In the genomic region with DNA sequence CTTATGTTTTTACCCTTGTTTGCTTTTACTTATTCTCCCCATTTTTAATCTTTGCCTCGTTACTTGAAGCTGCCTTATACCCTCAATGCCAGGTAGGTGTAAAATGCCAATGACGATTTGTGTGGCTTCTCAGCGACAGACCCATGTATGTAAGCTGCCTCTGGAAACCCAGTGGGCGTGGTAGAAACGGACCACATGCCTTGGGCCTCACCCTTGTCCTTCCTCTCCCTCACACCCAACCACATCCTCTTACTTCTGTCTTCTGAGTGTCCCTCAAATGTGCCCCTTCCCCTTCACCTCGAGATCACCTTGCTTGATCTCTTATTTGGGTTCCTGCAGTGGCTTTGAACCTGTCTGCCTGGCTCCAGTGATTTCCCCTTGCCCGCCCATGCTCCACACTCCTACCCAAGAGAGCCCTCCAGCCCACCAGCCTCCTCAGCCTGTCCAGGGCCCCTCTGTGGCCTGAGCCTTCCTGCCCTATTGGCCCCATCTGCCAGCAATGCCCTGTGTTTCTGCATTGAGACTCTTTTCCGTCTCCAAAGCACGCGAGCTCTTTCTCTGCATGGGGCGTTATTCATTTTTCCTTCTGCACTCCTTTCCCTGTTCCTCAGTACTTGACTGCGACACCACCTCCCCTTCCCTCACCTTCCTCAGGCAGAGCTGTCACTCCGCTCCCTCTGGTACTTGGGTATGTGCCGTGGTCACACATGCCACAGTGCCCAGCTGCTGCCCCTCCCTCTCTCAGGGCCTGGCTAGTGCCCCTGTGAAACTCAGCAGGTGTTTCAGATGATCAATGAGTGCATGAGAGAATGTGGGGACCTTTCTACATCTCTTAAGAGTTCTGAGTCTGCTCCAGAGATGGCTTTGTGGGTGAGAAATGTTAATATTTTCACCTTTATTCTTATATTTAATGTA, we compare ENCODE assay signal across 14 cellular contexts.
DNase-seq lines count a peak whose midpoint lies in the region; ATAC-seq and TF ChIP-seq lines count a peak whose summit lies in the region.
"Had no signal": no experiment of that assay in that cellular context is flagged by ENCODE, and none has a peak within 500 bp of the region (broad histone marks: within the 10 kb centered on the region; RNA-seq: fewer than 3 reads in every experiment).

No MANE protein-coding gene starts in this region.

- H3K4me3 ChIP-seq in ascending aorta (no peak overlapping the region), neutrophil (ENCODE audit: low read depth in 1 of 2, low read length in 1 of 2) (no peak overlapping the region)

- intact Hi-C loops in ascending aorta (cut with DNase I): loop anchor here (5.0 to 10.0 kb wide), 4 partner anchors 184 to 992 kb away; no protein-coding TSS in a partner anchor

- H3K4me1 ChIP-seq in ascending aorta (peaks cover 0 to 26% of the 10 kb centered on the region in 2 donors), neutrophil (ENCODE audit: control insufficient read depth in 1 of 2, insufficient read depth in 1 of 2, low read depth in 1 of 2, low read length in 1 of 2) (peaks cover 18 to 19% of the 10 kb centered on the region in 2 experiments)

- DNase-seq in CMK (ENCODE audit: low read depth): peak; percentile 84
- DNase-seq in NOMO-1 (lab: John Stamatoyannopoulos, UW; ENCODE audit: unreplicated experiment in 2 of 2): peak; percentile 58 to 73
- no peak for DNase-seq in ascending aorta (ENCODE audit: low spot score in 2 of 2)
- no peak for DNase-seq in caudate nucleus (lab: John Stamatoyannopoulos, UW)
- no peak for DNase-seq in GM03348 (ENCODE audit: low spot score)
- no peak for DNase-seq in NCI-H1694 (lab: John Stamatoyannopoulos, UW)
- DNase-seq: activated CD4-positive, CD25-positive, alpha-beta regulatory T cell treated with anti-CD3 and anti-CD28 coated beads, Interleukin-2, amount 50 U/mL, for 72 hours; activated naive CD4-positive, alpha-beta T cell treated with anti-CD3 and anti-CD28 coated beads for 36 hours; NCI-H146; NCI-H82; Right ventricle myocardium superior; stimulated activated naive CD4-positive, alpha-beta T cell treated with Interleukin-2 at 50 U/mL for 16 hours had no signal

- H3K27ac ChIP-seq in ascending aorta (peak overlapping the region; percentile 28 to 61), neutrophil (peak overlapping the region; percentile 58), caudate nucleus (ENCODE audit: low read depth, low read length) (no peak overlapping the region)

- ATAC-seq in GM21381 (IDR thresholded peaks at IDR 0.05; ENCODE audit: unreplicated experiment): no peak

- H3K9me3 ChIP-seq in ascending aorta: no peaks in the 10 kb centered on the region
- no peaks in the 10 kb centered on the region for H3K9me3 ChIP-seq in neutrophil

- H3K27me3 ChIP-seq in ascending aorta: no peaks in the 10 kb centered on the region
- H3K27me3 ChIP-seq in neutrophil: no peaks in the 10 kb centered on the region

- H3K36me3 ChIP-seq in ascending aorta (no peaks in the 10 kb centered on the region), neutrophil (no peaks in the 10 kb centered on the region)

- no peak for TF ChIP-seq CTCF in ascending aorta (IDR thresholded peaks at IDR 0.05)
- TF ChIP-seq CTCF in neutrophil (IDR thresholded peaks at IDR 0.05): no peak

Comparison
In these comparisons a context has a peak if more than half of its experiments do, and no peak if none do; other contexts are left out.
1. DNase-seq: peak in CMK (single experiment) and NOMO-1 (2 of 2); none in ascending aorta (0 of 2), caudate nucleus (0 of 61), GM03348 (single experiment) and NCI-H1694 (single experiment).